Comparison of ENCODE assay signal across 1 cellular context in genomic region chr7:73612598-73613269, GRCh38.
TF ChIP-seq lines count a peak whose summit lies in the region.

No MANE protein-coding gene starts in this region.

TF ChIP-seq in K562, 482 proteins besides CTCF, POLR2A, EP300 and RAD21 (continued from another document and continues in another):
- TF ChIP-seq ID3 (CRISPR knock-in tag; IDR thresholded peaks at IDR 0.05): no peak
- peak; percentile 43; the same call in 1 of the 2 replicates for TF ChIP-seq ID3 (tag; IDR thresholded peaks at IDR 0.05)
- no peak for TF ChIP-seq CEBPB (tag; IDR thresholded peaks at IDR 0.05)
- TF ChIP-seq HES1 (IDR thresholded peaks at IDR 0.05; ENCODE audit: low read depth): peak; percentile 83
- peak; percentile 68; the same call in 1 of the 2 replicates for TF ChIP-seq NBN (IDR thresholded peaks at IDR 0.05; ENCODE audit: low read depth)
- TF ChIP-seq E2F8 (IDR thresholded peaks at IDR 0.05; ENCODE audit: low read depth, partially characterized antibody): peak; percentile 34
- TF ChIP-seq FOXA3 (CRISPR knock-in tag; conservative IDR thresholded peaks at IDR 0.05 in 1 of 2, IDR thresholded peaks at IDR 0.05 in 1 of 2): peak; percentile 99
- TF ChIP-seq HMG20B (CRISPR knock-in tag; IDR thresholded peaks at IDR 0.05): no peak
- TF ChIP-seq MAFF (IDR thresholded peaks at IDR 0.05; ENCODE audit: low read length): 0 out of 2 replicates have a peak, but pooled peaks have one; percentile 3
- TF ChIP-seq ZBTB17 (CRISPR knock-in tag; IDR thresholded peaks at IDR 0.05): peak; percentile 99
- TF ChIP-seq ZNF778 (CRISPR knock-in tag; IDR thresholded peaks at IDR 0.05): no peak
- TF ChIP-seq JUND (IDR thresholded peaks at IDR 0.05; ENCODE audit: borderline replicate concordance, low read depth, low read length): peak; percentile 92
- TF ChIP-seq JUND (tag; IDR thresholded peaks at IDR 0.05; ENCODE audit: borderline replicate concordance, low read depth, low read length): peak; percentile 84; the same call in 2 of the 3 replicates
- TF ChIP-seq CREB1 (IDR thresholded peaks at IDR 0.05): peak; percentile 65
- TF ChIP-seq CREB1 (CRISPR knock-in tag; IDR thresholded peaks at IDR 0.05): peak; percentile 58; the same call in 1 of the 2 replicates
- no peak for TF ChIP-seq SMAD3 (CRISPR knock-in tag; conservative IDR thresholded peaks at IDR 0.05)
- peak; percentile 92; the same call in 1 of the 2 replicates for TF ChIP-seq XRCC5 (IDR thresholded peaks at IDR 0.05; ENCODE audit: low read depth, low read length)
- TF ChIP-seq DPF2 (IDR thresholded peaks at IDR 0.05): peak; percentile 98
- peak; percentile 96 for TF ChIP-seq POLR2AphosphoS5 (IDR thresholded peaks at IDR 0.05; ENCODE audit: control insufficient read depth, insufficient read depth, low read depth, low read length)
- peak; percentile 70; the same call in 1 of the 2 replicates for TF ChIP-seq RNF2 (IDR thresholded peaks at IDR 0.05)
- TF ChIP-seq NR2C1 (IDR thresholded peaks at IDR 0.05): 0 out of 2 replicates have a peak, but pooled peaks have one; percentile 20
- TF ChIP-seq NR2C1 (tag; IDR thresholded peaks at IDR 0.05): peak; percentile 23; the same call in 1 of the 2 replicates
- peak in 1 of 2 experiments; percentile 74; a peak in 2 of 4 replicates for TF ChIP-seq ZNF639 (CRISPR knock-in tag; conservative IDR thresholded peaks at IDR 0.05 in 1 of 2, IDR thresholded peaks at IDR 0.05 in 1 of 2)
- TF ChIP-seq FOXK2 (conservative IDR thresholded peaks at IDR 0.05 in 1 of 2, IDR thresholded peaks at IDR 0.05 in 1 of 2; ENCODE audit: low read depth in 2 of 2): peak; percentile 96 to 97
- TF ChIP-seq KLF16 (IDR thresholded peaks at IDR 0.05): peak; percentile 91
- TF ChIP-seq FOXO4 (CRISPR knock-in tag; IDR thresholded peaks at IDR 0.05): no peak
- TF ChIP-seq SMARCA5 (IDR thresholded peaks at IDR 0.05): peak; percentile 54; the same call in 1 of the 2 replicates
- TF ChIP-seq NFIC (IDR thresholded peaks at IDR 0.05): peak; percentile 96
- TF ChIP-seq CHAMP1 (IDR thresholded peaks at IDR 0.05): peak; percentile 46; the same call in 1 of the 2 replicates
- no peak for TF ChIP-seq CBFB (CRISPR knock-in tag; IDR thresholded peaks at IDR 0.05)
- peak; percentile 92 for TF ChIP-seq SMAD4 (CRISPR knock-in tag; conservative IDR thresholded peaks at IDR 0.05)
- TF ChIP-seq TRIM28 (IDR thresholded peaks at IDR 0.05): peak; percentile 61; the same call in 1 of the 2 replicates
- TF ChIP-seq ARNT (IDR thresholded peaks at IDR 0.05): peak; percentile 79 to 91
- peak; percentile 87; the same call in 1 of the 2 replicates for TF ChIP-seq TOE1 (IDR thresholded peaks at IDR 0.05; ENCODE audit: borderline replicate concordance)
- TF ChIP-seq TOE1 (CRISPR knock-in tag; IDR thresholded peaks at IDR 0.05; ENCODE audit: borderline replicate concordance, low read depth): no peak
- TF ChIP-seq ZBTB1 (CRISPR knock-in tag; IDR thresholded peaks at IDR 0.05; ENCODE audit: borderline replicate concordance, low read depth): no peak
- TF ChIP-seq TBP (optimal IDR thresholded peaks at IDR 0.05; ENCODE audit: low read depth, low read length): peak; percentile 26
- 0 out of 2 replicates have a peak, but pooled peaks have one; percentile 22 for TF ChIP-seq PHF21A (IDR thresholded peaks at IDR 0.05; ENCODE audit: borderline replicate concordance, low read depth)
- peak; percentile 95 for TF ChIP-seq MYNN (IDR thresholded peaks at IDR 0.05)
- no peak for TF ChIP-seq MYNN (CRISPR knock-in tag; IDR thresholded peaks at IDR 0.05)
- TF ChIP-seq CBFA2T2 (conservative IDR thresholded peaks at IDR 0.05): peak; percentile 95
- peak; percentile 58 for TF ChIP-seq SMAD1 (IDR thresholded peaks at IDR 0.05; ENCODE audit: low read depth, low read length, partially characterized antibody)
- peak; percentile 98 for TF ChIP-seq CTBP1 (IDR thresholded peaks at IDR 0.05; ENCODE audit: borderline replicate concordance)
- TF ChIP-seq TFAP4 (CRISPR knock-in tag; IDR thresholded peaks at IDR 0.05; ENCODE audit: borderline replicate concordance): peak; percentile 86
- peak; percentile 83 to 93 for TF ChIP-seq MNT (conservative IDR thresholded peaks at IDR 0.05)
- TF ChIP-seq MCM7 (IDR thresholded peaks at IDR 0.05): no peak
- TF ChIP-seq LEF1 (IDR thresholded peaks at IDR 0.05): peak; percentile 88
- TF ChIP-seq ZNF696 (CRISPR knock-in tag; conservative IDR thresholded peaks at IDR 0.05): no peak
- TF ChIP-seq MAX (CRISPR knock-in tag; IDR thresholded peaks at IDR 0.05): peak; percentile 89
- peak; percentile 94 for TF ChIP-seq HDAC2 (IDR thresholded peaks at IDR 0.05)
- no peak for TF ChIP-seq IFI16 (CRISPR knock-in tag; IDR thresholded peaks at IDR 0.05)
- peak; percentile 96 for TF ChIP-seq SMARCC2 (IDR thresholded peaks at IDR 0.05; ENCODE audit: low read depth)
- peak; percentile 70 for TF ChIP-seq BHLHE40 (IDR thresholded peaks at IDR 0.05; ENCODE audit: low read length)
- peak; percentile 96 for TF ChIP-seq GATAD2A (IDR thresholded peaks at IDR 0.05)
- TF ChIP-seq HMGN3 (IDR thresholded peaks at IDR 0.05; ENCODE audit: borderline replicate concordance, extremely low read depth, insufficient read length, low read depth, low read length): peak; percentile 77
- peak; percentile 82 for TF ChIP-seq ZNF395 (CRISPR knock-in tag; IDR thresholded peaks at IDR 0.05)
- TF ChIP-seq CREM (IDR thresholded peaks at IDR 0.05; ENCODE audit: low read depth): peak; percentile 70
- peak; percentile 76 for TF ChIP-seq DMBX1 (CRISPR knock-in tag; IDR thresholded peaks at IDR 0.05; ENCODE audit: borderline replicate concordance)
- peak; percentile 81 for TF ChIP-seq TFE3 (CRISPR knock-in tag; IDR thresholded peaks at IDR 0.05)
- no peak for TF ChIP-seq SAP30 (IDR thresholded peaks at IDR 0.05; ENCODE audit: borderline replicate concordance, insufficient read depth, low read depth, low read length, poor library complexity, severe bottlenecking)
